ENCODE assay signal across 33 cellular contexts in the genomic region with DNA sequence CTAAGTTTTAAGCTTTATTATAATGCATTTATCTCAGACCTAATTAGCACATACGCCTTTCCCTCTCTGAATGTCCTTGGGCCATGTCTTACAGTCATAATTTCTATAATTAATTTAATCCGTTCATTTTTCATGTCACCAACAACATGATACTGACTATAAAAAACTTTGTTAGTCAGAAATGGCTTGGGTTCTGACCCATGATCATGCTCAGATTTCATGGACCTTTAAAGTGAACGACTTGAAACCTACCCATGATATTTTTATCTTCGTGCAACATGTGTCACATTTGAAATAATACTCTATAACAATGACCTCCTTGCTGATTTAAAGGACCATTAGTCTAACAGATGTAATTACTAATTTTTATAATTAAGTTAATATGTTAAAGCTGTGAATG.
"Had no signal": no experiment of that assay in that cellular context is flagged by ENCODE, and none has a peak within 500 bp of the region (broad histone marks: within the 10 kb centered on the region; RNA-seq: fewer than 3 reads in every experiment).

No MANE protein-coding gene starts in this region.

- DNase-seq: Karpas-422, Kasumi-1, MG63, MM.1S, MV-4-11, NCI-H1048, NCI-H1092, NCI-H1092 treated with DMSO at 0.1 percent for 48 hours, NCI-H1105, NCI-H1105 treated with DMSO at 0.1 percent for 48 hours, NCI-H1417 treated with DMSO at 0.1 percent for 48 hours, NCI-H1436, NCI-H1436 treated with DMSO at 0.1 percent for 48 hours, NCI-H146, NCI-H1694, NCI-H1694 treated with DMSO at 0.1 percent for 48 hours, NCI-H187, NCI-H187 treated with DMSO at 0.1 percent for 48 hours, NCI-H1930, NCI-H2029, NCI-H2029 treated with DMSO at 0.1 percent for 48 hours, NCI-H2081, NCI-H2081 treated with DMSO at 0.1 percent for 48 hours, NCI-H2107, NCI-H2171, NCI-H2171 treated with DMSO at 0.1 percent for 48 hours, NCI-H2227 treated with DMSO at 0.1 percent for 48 hours, NCI-H226, NCI-H345, NCI-H446, NCI-H446 treated with DMSO at 0.1 percent for 48 hours, NCI-H510A had no signal

- H3K4me3 ChIP-seq: MG63 had no signal

- H3K27ac ChIP-seq: KMS-11 had no signal

- H3K36me3 ChIP-seq: MG63 had no signal

- H3K27me3 ChIP-seq: MG63 had no signal
